In genomic region chr11:69670158-69670845, GRCh38 we compare ENCODE assay signal across 7 cellular contexts. TPM values are rescaled to one million over a fixed set of nuclear protein-coding genes. Genes with fewer than 3 reads are reported as not detected.
A peak's percentile ranks its signal among the peaks of the same experiment; 100 is the strongest.
DNase-seq lines count a peak whose midpoint lies in the region; ATAC-seq and TF ChIP-seq lines count a peak whose summit lies in the region.

No MANE protein-coding gene starts in this region.

- H3K27me3 ChIP-seq in ascending aorta (no peaks in the 10 kb centered on the region), sigmoid colon (no peaks in the 10 kb centered on the region)

- H3K27me3 Mint-ChIP-seq in T-helper 17 cell: no peaks in the 10 kb centered on the region

- TF ChIP-seq CTCF in GM12864 (IDR thresholded peaks at IDR 0.05; ENCODE audit: low read depth, low read length, missing control alignments) (peak; percentile 97), ascending aorta (IDR thresholded peaks at IDR 0.05) (peak; percentile 92 to 95 (median 93)), sigmoid colon (IDR thresholded peaks at IDR 0.05) (peak; percentile 75 to 94 (median 88))

- peak overlapping the region in 1 of 2 donors; percentile 27 for H3K27ac ChIP-seq in ascending aorta
- H3K27ac ChIP-seq in sigmoid colon: peak overlapping the region; percentile 54 to 71 (median 62)

- peaks cover 28% of the 10 kb centered on the region for H3K4me1 Mint-ChIP-seq in T-helper 17 cell

- H3K9me3 ChIP-seq in T-helper 17 cell (ENCODE audit: control insufficient read depth, low read length, poor library complexity, severe bottlenecking): no peaks in the 10 kb centered on the region
- H3K9me3 ChIP-seq in ascending aorta: no peaks in the 10 kb centered on the region
- H3K9me3 ChIP-seq in sigmoid colon: no peaks in the 10 kb centered on the region

- TF ChIP-seq EP300 in sigmoid colon (IDR thresholded peaks at IDR 0.05): no peak

- no peak for TF ChIP-seq POLR2A in sigmoid colon (IDR thresholded peaks at IDR 0.05)

- peaks cover 36 to 64% of the 10 kb centered on the region in 2 donors for H3K36me3 ChIP-seq in ascending aorta
- peaks cover 0 to 59% (median 11%) of the 10 kb centered on the region in 4 donors for H3K36me3 ChIP-seq in sigmoid colon

- peak overlapping the region; percentile 59 for H3K27ac Mint-ChIP-seq in T-helper 17 cell

- H3K36me3 Mint-ChIP-seq in T-helper 17 cell (ENCODE audit: low read depth): peaks cover 2% of the 10 kb centered on the region

- H3K4me3 ChIP-seq in GM12864 (ENCODE audit: low read depth, low read length) (no peak overlapping the region), ascending aorta (no peak overlapping the region), sigmoid colon (no peak overlapping the region)

- 39 to 49% methylated on average over 18 of the region's 18 CpGs for WGBS in sigmoid colon, 2 donors

- intact Hi-C loops in ascending aorta (cut with DNase I) (loop anchor here (2.0 kb wide), 1 partner anchor 26 kb away; no protein-coding TSS in a partner anchor), sigmoid colon (cut with DNase I) (loop anchor here (2.0 to 10.0 kb wide), 3 partner anchors 26 to 766 kb away; partner anchors contain the start of genes CTTN, IGHMBP2 and MRPL21)

- H3K4me1 ChIP-seq in ascending aorta (peaks cover 7 to 20% of the 10 kb centered on the region in 2 donors), sigmoid colon (peaks cover 0 to 32% (median 29%) of the 10 kb centered on the region in 4 donors)

- ATAC-seq in T-helper 17 cell (peak; percentile 28), HG03280 (IDR thresholded peaks at IDR 0.05; ENCODE audit: unreplicated experiment) (no peak)

- DNase-seq in GM12864 (ENCODE audit: low read depth) (peak; percentile 25), NCI-H1694 treated with DMSO at 0.1 percent for 48 hours (lab: John Stamatoyannopoulos, UW) (peak; percentile 34), T-helper 17 cell (peak; percentile 36 to 43 (median 41)), ascending aorta (ENCODE audit: low spot score in 2 of 2) (peak; percentile 34 to 92), hepatic stellate cell (ENCODE audit: low spot score) (peak; percentile 92), sigmoid colon (peak; percentile 92)

- peak overlapping the region; percentile 28 for H3K4me3 Mint-ChIP-seq in T-helper 17 cell

RNA-seq across cellular contexts. Expression of gene LTO1, which starts 4.9 kb away (rescaled TPM):
- total RNA-seq in T-helper 17 cell (10 to 100 TPM; 33.4 to 43.2 TPM), ascending aorta (10.2 TPM), sigmoid colon (10 to 100 TPM; 19.3 to 42.9 (median 21.0) TPM)
- polyA plus RNA-seq in sigmoid colon: 10 to 100 TPM; 12.0 to 25.7 (median 16.2) TPM

RNA-seq across cellular contexts. Expression of gene CCND1, which starts 29.3 kb away (rescaled TPM):
- 1 to 10 TPM; 1.1 to 3.9 TPM for total RNA-seq in T-helper 17 cell
- total RNA-seq in ascending aorta: 90.6 TPM
- total RNA-seq in sigmoid colon: 10 to 100 TPM in 3 of 4 donors, 1 to 10 TPM in 1; 7.7 to 56.8 (median 31.1) TPM
- 10 to 100 TPM; 12.0 to 18.8 (median 14.8) TPM for polyA plus RNA-seq in sigmoid colon

RNA-seq across cellular contexts. Expression of gene FGF19, which starts 33.5 kb away (rescaled TPM):
- not detected for total RNA-seq in T-helper 17 cell
- not detected for total RNA-seq in ascending aorta
- total RNA-seq in sigmoid colon: not detected
- polyA plus RNA-seq in sigmoid colon: not detected

Comparison
In these comparisons a context has a peak if more than half of its experiments do, and no peak if none do; other contexts are left out.
1. DNase-seq: peak in every context shown above with its lines; median percentile 92 in hepatic stellate cell; 92 in sigmoid colon; 63 in ascending aorta; 41 in T-helper 17 cell; 34 in NCI-H1694 treated with DMSO at 0.1 percent for 48 hours; 25 in GM12864.